Comparison of ENCODE assay signal across 1 cellular context in the genomic region with DNA sequence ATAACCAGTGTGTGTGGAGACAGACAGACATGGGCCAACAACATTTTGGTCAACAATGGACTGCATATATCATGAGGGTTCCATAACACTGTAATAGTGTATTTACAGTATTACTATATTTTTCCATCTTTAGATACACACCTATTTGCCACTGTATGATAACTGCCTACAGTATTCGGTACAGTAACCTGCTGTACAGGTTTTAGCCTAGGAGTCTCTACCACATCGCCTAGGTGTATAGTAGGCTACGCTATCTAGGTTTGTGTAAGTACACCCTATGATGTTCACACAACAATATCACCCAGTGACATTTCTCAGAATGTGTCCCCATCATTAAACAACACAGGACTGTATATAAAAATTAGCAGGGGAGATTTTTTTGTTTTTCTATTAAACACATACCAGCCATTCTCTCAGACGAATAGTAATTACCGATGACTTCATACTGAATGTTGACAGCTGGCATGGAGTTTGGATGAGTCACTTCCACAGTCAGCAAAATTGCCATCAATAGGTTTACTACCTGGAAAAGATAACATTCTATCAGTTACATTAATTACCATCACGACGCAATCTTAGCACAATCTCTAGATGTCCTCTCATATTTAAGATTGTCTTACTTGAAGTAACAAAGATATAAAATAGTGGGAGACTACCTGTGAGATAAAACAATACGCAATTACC.
TF ChIP-seq lines count a peak whose summit lies in the region.

No MANE protein-coding gene starts in this region.

TF ChIP-seq in GM12878, 131 proteins besides CTCF, POLR2A, EP300 and RAD21 (continued from another document):
- TF ChIP-seq, protein P1, sequence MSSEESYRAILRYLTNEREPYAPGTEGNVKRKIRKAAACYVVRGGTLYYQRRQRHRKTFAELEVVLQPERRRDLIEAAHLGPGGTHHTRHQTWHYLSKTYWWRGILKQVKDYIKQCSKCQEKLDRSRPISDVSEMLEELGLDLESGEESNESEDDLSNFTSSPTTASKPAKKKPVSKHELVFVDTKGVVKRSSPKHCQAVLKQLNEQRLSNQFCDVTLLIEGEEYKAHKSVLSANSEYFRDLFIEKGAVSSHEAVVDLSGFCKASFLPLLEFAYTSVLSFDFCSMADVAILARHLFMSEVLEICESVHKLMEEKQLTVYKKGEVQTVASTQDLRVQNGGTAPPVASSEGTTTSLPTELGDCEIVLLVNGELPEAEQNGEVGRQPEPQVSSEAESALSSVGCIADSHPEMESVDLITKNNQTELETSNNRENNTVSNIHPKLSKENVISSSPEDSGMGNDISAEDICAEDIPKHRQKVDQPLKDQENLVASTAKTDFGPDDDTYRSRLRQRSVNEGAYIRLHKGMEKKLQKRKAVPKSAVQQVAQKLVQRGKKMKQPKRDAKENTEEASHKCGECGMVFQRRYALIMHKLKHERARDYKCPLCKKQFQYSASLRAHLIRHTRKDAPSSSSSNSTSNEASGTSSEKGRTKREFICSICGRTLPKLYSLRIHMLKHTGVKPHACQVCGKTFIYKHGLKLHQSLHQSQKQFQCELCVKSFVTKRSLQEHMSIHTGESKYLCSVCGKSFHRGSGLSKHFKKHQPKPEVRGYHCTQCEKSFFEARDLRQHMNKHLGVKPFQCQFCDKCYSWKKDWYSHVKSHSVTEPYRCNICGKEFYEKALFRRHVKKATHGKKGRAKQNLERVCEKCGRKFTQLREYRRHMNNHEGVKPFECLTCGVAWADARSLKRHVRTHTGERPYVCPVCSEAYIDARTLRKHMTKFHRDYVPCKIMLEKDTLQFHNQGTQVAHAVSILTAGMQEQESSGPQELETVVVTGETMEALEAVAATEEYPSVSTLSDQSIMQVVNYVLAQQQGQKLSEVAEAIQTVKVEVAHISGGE (CRISPR knock-in tag; IDR thresholded peaks at IDR 0.05), result no peak
- no peak for TF ChIP-seq STAT3 (IDR thresholded peaks at IDR 0.05; ENCODE audit: low read depth, low read length)
